Comparison of ENCODE assay signal across 12 cellular contexts in the genomic region with DNA sequence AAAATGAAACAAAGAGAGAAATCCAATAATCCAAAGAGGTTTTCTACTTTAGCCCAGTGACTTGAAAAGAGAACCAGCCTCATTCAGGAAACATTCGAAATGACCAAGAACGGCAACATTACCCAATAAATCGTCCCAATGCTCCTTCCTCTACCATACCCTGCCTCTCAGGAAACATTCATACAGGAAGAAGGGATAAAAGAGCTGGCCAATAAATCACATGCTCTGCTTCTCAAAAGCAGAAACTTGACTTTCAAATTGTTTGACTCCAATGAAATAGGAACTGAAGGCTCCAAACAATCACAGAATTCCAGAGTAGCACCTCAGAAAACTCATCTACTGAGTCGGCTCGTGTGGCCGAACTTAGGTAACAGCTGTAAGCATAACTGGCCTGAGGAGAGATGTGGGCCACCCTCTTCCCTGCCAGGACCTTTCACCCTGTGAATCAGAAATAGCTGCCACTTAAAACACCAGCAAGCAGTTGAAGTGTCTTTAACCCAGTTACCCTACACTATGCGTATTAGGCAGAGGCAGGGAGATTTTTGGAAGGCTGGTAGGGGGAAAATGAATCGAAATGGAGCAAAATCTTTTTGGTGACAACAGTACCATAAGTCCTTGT. TPM values are rescaled to one million over a fixed set of nuclear protein-coding genes. Genes with fewer than 3 reads are reported as not detected.
DNase-seq lines count a peak whose midpoint lies in the region; ATAC-seq and TF ChIP-seq lines count a peak whose summit lies in the region.
"Had no signal": no experiment of that assay in that cellular context is flagged by ENCODE, and none has a peak within 500 bp of the region (broad histone marks: within the 10 kb centered on the region; RNA-seq: fewer than 3 reads in every experiment).

No MANE protein-coding gene starts in this region.

- TF ChIP-seq CTCF in VCaP (conservative IDR thresholded peaks at IDR 0.05): no peak

- H3K27ac ChIP-seq in VCaP (peak overlapping the region; percentile 91), skeletal muscle tissue (ENCODE audit: low read depth, low read length) (peak overlapping the region; percentile 57)
- H3K27ac ChIP-seq: dorsolateral prefrontal cortex had no signal

- intact Hi-C loops in left colon (cut with DNase I, micrococcal nuclease): no loop called here

- H3K36me3 ChIP-seq in skeletal muscle tissue (ENCODE audit: control insufficient read depth in 3 of 3, insufficient read depth in 3 of 3, low read length in 3 of 3): no peaks in the 10 kb centered on the region

- peak overlapping the region in 2 of 3 donors; percentile 10 to 21 for H3K4me3 ChIP-seq in skeletal muscle tissue (ENCODE audit: low read length in 3 of 3)

- peaks cover 13 to 16% (median 13%) of the 10 kb centered on the region in 3 donors for H3K4me1 ChIP-seq in skeletal muscle tissue (ENCODE audit: control insufficient read depth in 3 of 3, insufficient read depth in 3 of 3, low read length in 3 of 3)

- no peaks in the 10 kb centered on the region for H3K27me3 ChIP-seq in skeletal muscle tissue (ENCODE audit: control insufficient read depth in 3 of 3, insufficient read depth in 3 of 3, low read length in 3 of 3)
- H3K27me3 ChIP-seq: dorsolateral prefrontal cortex had no signal

- no peaks in the 10 kb centered on the region for H3K9me3 ChIP-seq in skeletal muscle tissue (ENCODE audit: control insufficient read depth in 3 of 3, low read length in 3 of 3)

- peak overlapping the region in 2 of 3 donors; percentile 34 to 41 for H3K9ac ChIP-seq in skeletal muscle tissue (ENCODE audit: low read depth in 1 of 3, low read length in 3 of 3)

- DNase-seq in MV-4-11 (lab: John Stamatoyannopoulos, UW) (peak; percentile 83), left colon (no peak), NCI-H1436 treated with DMSO at 0.1 percent for 48 hours (lab: John Stamatoyannopoulos, UW) (no peak)
- DNase-seq: activated CD4-positive, CD25-positive, alpha-beta regulatory T cell treated with anti-CD3 and anti-CD28 coated beads, Interleukin-2, amount 50 U/mL, for 72 hours; activated T-cell treated with anti-CD3 and anti-CD28 coated beads, Interleukin-2, amount 50 U/mL, for 4 hours; NCI-H524 had no signal

- ATAC-seq in left colon (peak; percentile 53), GM18519 (IDR thresholded peaks at IDR 0.05; ENCODE audit: low FRiP score, unreplicated experiment) (no peak), GM19395 (IDR thresholded peaks at IDR 0.05; ENCODE audit: unreplicated experiment) (no peak), GM18511 (IDR thresholded peaks at IDR 0.05; ENCODE audit: unreplicated experiment) (no peak)
- ATAC-seq: activated T-cell treated with anti-CD3 and anti-CD28 coated beads, Interleukin-2, amount 50 U/mL, for 4 hours had no signal

RNA-seq across cellular contexts. Expression of a gene that starts 14.6 kb away (rescaled TPM):
- total RNA-seq in left colon (10 to 100 TPM; 25.2 to 27.2 TPM), skeletal muscle tissue (42.3 TPM)
